In genomic region chr10:122113161-122113944, GRCh38 we compare ENCODE assay signal across 8 cellular contexts.
DNase-seq lines count a peak whose midpoint lies in the region; ATAC-seq and TF ChIP-seq lines count a peak whose summit lies in the region.

No MANE protein-coding gene starts in this region.

- TF ChIP-seq POLR2A in uterus (IDR thresholded peaks at IDR 0.05), result peak; percentile 90 to 92

- H3K23ac ChIP-seq in mesendoderm (ENCODE audit: low read length), result no peak overlapping the region

- H3K9ac ChIP-seq in GM23248 (peak overlapping the region; percentile 96), mesendoderm (ENCODE audit: low read length) (peak overlapping the region; percentile 83)

- H4K5ac ChIP-seq in mesendoderm (ENCODE audit: low read length), result no peak overlapping the region

- H3K27ac ChIP-seq in GM23248, result peak overlapping the region; percentile 96
- peak overlapping the region; percentile 25 for H3K27ac ChIP-seq in mesendoderm (ENCODE audit: low read depth, low read length)
- H3K27ac ChIP-seq in uterus, result peak overlapping the region; percentile 98 to 99

- peak overlapping the region; percentile 91 for H3K4me2 ChIP-seq in GM23248 (ENCODE audit: unreplicated experiment)
- H3K4me2 ChIP-seq in mesendoderm (ENCODE audit: low read length), result peak overlapping the region; percentile 88

- H4K20me1 ChIP-seq in GM23248 (ENCODE audit: insufficient read depth), result no peaks in the 10 kb centered on the region

- no peak overlapping the region for H2BK15ac ChIP-seq in mesendoderm (replicated peaks; ENCODE audit: low read depth)

- peak overlapping the region; percentile 89 for H3K56ac ChIP-seq in mesendoderm (ENCODE audit: low read length)

- H3K4ac ChIP-seq in mesendoderm (ENCODE audit: low read depth, low read length), result peak overlapping the region; percentile 79

- peaks cover 47% of the 10 kb centered on the region for H3K79me2 ChIP-seq in GM23248 (ENCODE audit: insufficient read depth)
- no peaks in the 10 kb centered on the region for H3K79me2 ChIP-seq in mesendoderm (ENCODE audit: control insufficient read depth, insufficient read depth, low read length)

- ATAC-seq in GM18519 (IDR thresholded peaks at IDR 0.05; ENCODE audit: low FRiP score, unreplicated experiment), result no peak

- H3K4me1 ChIP-seq in GM23248 (ENCODE audit: insufficient read depth) (peaks cover 20% of the 10 kb centered on the region), mesendoderm (ENCODE audit: control insufficient read depth, low read depth, low read length) (no peaks in the 10 kb centered on the region), uterus (peaks cover 6 to 7% of the 10 kb centered on the region in 2 donors)

- H2AK5ac ChIP-seq in mesendoderm (ENCODE audit: low read length), result no peak overlapping the region

- peak overlapping the region; percentile 95 for H4K8ac ChIP-seq in mesendoderm (ENCODE audit: low read depth, low read length)

- no peak overlapping the region for H2BK120ac ChIP-seq in mesendoderm (ENCODE audit: low read depth, low read length)

- H3F3A ChIP-seq in GM23248 (ENCODE audit: insufficient read depth), result peaks cover 8% of the 10 kb centered on the region; the same call in 1 of the 2 replicates

- H3K9me2 ChIP-seq in GM23248 (ENCODE audit: insufficient read depth), result no peaks in the 10 kb centered on the region

- WGBS in GM23248 (ENCODE audit: low coverage in 1 of 2, low lambda C conversion rate in 2 of 2, missing lambda C conversion rate in 2 of 2), 2 experiments, result 0 to 1% methylated on average over 69 to 72 of the region's 77 CpGs
- no CpG with 5 or more reads among the region's 77 CpGs for WGBS in mesendoderm (ENCODE audit: extremely low coverage, insufficient coverage, low lambda C conversion rate)

- intact Hi-C loops in uterus (cut with DNase I; ENCODE audit: low total_unique reads), result loop anchor here (5.0 kb wide), 1 partner anchor 61 kb away; no protein-coding TSS in a partner anchor

- peak in 2 of 4 experiments; percentile 42 to 59 for TF ChIP-seq CTCF in uterus (IDR thresholded peaks at IDR 0.05)

- no peak overlapping the region for H2BK5ac ChIP-seq in mesendoderm (ENCODE audit: low read length)

- H3K36me3 ChIP-seq in GM23248 (ENCODE audit: low read depth) (no peaks in the 10 kb centered on the region), mesendoderm (ENCODE audit: control insufficient read depth, insufficient read depth, low read length) (no peaks in the 10 kb centered on the region), uterus (no peaks in the 10 kb centered on the region)

- DNase-seq in COLO668 (lab: John Stamatoyannopoulos, UW; ENCODE audit: unreplicated experiment), result peak; percentile 58
- peak; percentile 92 for DNase-seq in GM23248
- DNase-seq in RPMI7951 (ENCODE audit: low read depth), result peak; percentile 70
- peak; percentile 61 for DNase-seq in epidermal melanocyte (ENCODE audit: insufficient read length, low spot score)
- peak; percentile 84 for DNase-seq in mesendoderm
- peak; percentile 80 to 84 for DNase-seq in uterus
- DNase-seq in germinal center (ENCODE audit: low spot score), result no peak

- H3K79me1 ChIP-seq in mesendoderm (ENCODE audit: low read length), result peaks cover 15% of the 10 kb centered on the region

- peak overlapping the region; percentile 81 for H2AFZ ChIP-seq in GM23248

- H3K18ac ChIP-seq in mesendoderm (ENCODE audit: low read length), result peak overlapping the region; percentile 94

- H3K9me3 ChIP-seq in GM23248 (ENCODE audit: low read depth), result no peaks in the 10 kb centered on the region
- no peaks in the 10 kb centered on the region for H3K9me3 ChIP-seq in uterus

- H3K27me3 ChIP-seq in GM23248 (replicated peaks; ENCODE audit: insufficient read depth), result no peaks in the 10 kb centered on the region
- no peaks in the 10 kb centered on the region for H3K27me3 ChIP-seq in mesendoderm (ENCODE audit: insufficient read depth, low read length, poor library complexity)
- no peaks in the 10 kb centered on the region for H3K27me3 ChIP-seq in uterus

- H3K4me3 ChIP-seq in GM23248 (peak overlapping the region; percentile 81), mesendoderm (ENCODE audit: low read length) (peak overlapping the region; percentile 72), uterus (peak overlapping the region; percentile 64 to 82)

- in situ Hi-C loops in GM23248 (cut with MboI), result no loop called here

Comparison
In these comparisons a context has a peak if more than half of its experiments do, and no peak if none do; other contexts are left out.
1. H3K27ac ChIP-seq: peak in every context shown above with its lines; median percentile 98 in uterus; 96 in GM23248; 25 in mesendoderm.